In genomic region chr1:17908945-17909344, GRCh38 we compare ENCODE assay signal across 1 cellular context.
TF ChIP-seq lines count a peak whose summit lies in the region.

No MANE protein-coding gene starts in this region.

TF ChIP-seq in GM23338, 12 proteins besides CTCF, POLR2A, EP300 and RAD21 (continued from another document):
- TF ChIP-seq, protein P1, sequence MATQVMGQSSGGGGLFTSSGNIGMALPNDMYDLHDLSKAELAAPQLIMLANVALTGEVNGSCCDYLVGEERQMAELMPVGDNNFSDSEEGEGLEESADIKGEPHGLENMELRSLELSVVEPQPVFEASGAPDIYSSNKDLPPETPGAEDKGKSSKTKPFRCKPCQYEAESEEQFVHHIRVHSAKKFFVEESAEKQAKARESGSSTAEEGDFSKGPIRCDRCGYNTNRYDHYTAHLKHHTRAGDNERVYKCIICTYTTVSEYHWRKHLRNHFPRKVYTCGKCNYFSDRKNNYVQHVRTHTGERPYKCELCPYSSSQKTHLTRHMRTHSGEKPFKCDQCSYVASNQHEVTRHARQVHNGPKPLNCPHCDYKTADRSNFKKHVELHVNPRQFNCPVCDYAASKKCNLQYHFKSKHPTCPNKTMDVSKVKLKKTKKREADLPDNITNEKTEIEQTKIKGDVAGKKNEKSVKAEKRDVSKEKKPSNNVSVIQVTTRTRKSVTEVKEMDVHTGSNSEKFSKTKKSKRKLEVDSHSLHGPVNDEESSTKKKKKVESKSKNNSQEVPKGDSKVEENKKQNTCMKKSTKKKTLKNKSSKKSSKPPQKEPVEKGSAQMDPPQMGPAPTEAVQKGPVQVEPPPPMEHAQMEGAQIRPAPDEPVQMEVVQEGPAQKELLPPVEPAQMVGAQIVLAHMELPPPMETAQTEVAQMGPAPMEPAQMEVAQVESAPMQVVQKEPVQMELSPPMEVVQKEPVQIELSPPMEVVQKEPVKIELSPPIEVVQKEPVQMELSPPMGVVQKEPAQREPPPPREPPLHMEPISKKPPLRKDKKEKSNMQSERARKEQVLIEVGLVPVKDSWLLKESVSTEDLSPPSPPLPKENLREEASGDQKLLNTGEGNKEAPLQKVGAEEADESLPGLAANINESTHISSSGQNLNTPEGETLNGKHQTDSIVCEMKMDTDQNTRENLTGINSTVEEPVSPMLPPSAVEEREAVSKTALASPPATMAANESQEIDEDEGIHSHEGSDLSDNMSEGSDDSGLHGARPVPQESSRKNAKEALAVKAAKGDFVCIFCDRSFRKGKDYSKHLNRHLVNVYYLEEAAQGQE (IDR thresholded peaks at IDR 0.05; ENCODE audit: unreplicated experiment): no peak
- no peak for TF ChIP-seq ZNF114 (CRISPR knock-in tag; IDR thresholded peaks at IDR 0.05)
- no peak for TF ChIP-seq JUNB (IDR thresholded peaks at IDR 0.05; ENCODE audit: unreplicated experiment)
